In the genomic region with DNA sequence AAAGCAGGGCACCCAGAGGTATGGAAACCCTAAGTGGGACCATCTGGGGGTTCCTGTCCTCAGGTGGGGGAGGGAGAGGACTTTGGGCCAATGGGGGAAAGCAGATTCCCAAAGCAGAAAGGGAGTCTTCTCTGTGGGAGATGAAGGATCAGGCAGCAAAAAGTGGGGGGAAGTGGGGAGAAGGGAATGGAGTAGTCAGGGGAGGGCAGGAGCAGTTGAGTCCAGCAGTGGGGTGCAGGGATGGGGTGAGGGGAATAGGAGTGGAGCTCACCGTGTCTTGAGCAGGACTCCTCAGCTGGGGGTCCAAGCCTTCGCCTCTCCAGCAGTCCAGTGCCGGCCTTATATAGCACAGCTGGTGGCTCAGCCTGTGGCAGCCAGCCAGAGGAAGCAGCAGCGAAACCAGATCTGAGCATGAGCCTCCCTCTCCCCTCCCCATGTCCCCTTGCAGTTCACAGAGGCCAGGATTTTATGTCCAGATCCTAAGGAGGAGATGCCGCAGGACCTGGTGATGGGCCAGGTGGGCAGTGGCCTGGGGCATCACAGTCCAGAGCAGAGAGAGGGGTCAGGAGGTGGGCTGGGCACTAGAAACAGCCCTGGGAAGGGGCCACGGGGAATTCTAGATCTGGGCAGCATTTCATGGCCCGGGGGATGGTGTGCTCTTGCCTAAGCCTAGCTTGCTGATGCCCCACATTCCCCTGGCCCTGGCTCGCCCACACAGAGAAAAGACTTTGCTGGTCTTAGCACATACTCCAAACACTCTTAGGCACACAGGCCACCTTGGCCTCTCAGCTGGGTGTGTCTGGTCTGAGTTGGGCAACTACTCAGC, we compare ENCODE assay signal across 11 cellular contexts. TPM values are rescaled to one million over a fixed set of nuclear protein-coding genes. Genes with fewer than 3 reads are reported as not detected.
A peak's percentile ranks its signal among the peaks of the same experiment; 100 is the strongest.
DNase-seq lines count a peak whose midpoint lies in the region; ATAC-seq lines count a peak whose summit lies in the region.
"Had no signal": no experiment of that assay in that cellular context is flagged by ENCODE, and none has a peak within 500 bp of the region (broad histone marks: within the 10 kb centered on the region; RNA-seq: fewer than 3 reads in every experiment).

Gene CILP (minus strand): TSS at position 317 of the 826 bp plus-strand sequence. CDS start 1,718 bp downstream, outside the sequence.

- in situ Hi-C loops in GM23248 (cut with MboI): no loop called here

- H3K9me2 ChIP-seq in GM23248 (ENCODE audit: insufficient read depth): no peaks in the 10 kb centered on the region

- ATAC-seq in Right ventricle myocardium inferior (peak; percentile 65), sciatic nerve (peak; percentile 77), GM21825 (IDR thresholded peaks at IDR 0.05; ENCODE audit: unreplicated experiment) (no peak), HG03469 (IDR thresholded peaks at IDR 0.05; ENCODE audit: unreplicated experiment) (no peak), HG03095 (IDR thresholded peaks at IDR 0.05; ENCODE audit: unreplicated experiment) (no peak)
- ATAC-seq in activated CD4-positive, CD25-positive, alpha-beta regulatory T cell treated with anti-CD3 and anti-CD28 coated beads, Interleukin-2, amount 50 U/mL, for 24 hours: no peak

- H3K4me1 ChIP-seq in GM23248 (ENCODE audit: insufficient read depth): no peaks in the 10 kb centered on the region

- WGBS in GM23248 (ENCODE audit: low coverage in 1 of 2, low lambda C conversion rate in 2 of 2, missing lambda C conversion rate in 2 of 2), 2 experiments: 35 to 39% methylated on average over 8 of the region's 8 CpGs

- H3K79me2 ChIP-seq in GM23248 (ENCODE audit: insufficient read depth): no peaks in the 10 kb centered on the region

- H3K4me2 ChIP-seq in GM23248 (ENCODE audit: unreplicated experiment): no peak within 1 kb of the TSS

- intact Hi-C loops in Right ventricle myocardium inferior (cut with DNase I) (no loop called here), sciatic nerve (cut with DNase I) (no loop called here)

- no peaks in the 10 kb centered on the region for H4K20me1 ChIP-seq in GM23248 (ENCODE audit: insufficient read depth)

- DNase-seq in GM23248: peak; percentile 41
- DNase-seq in SHP77 (lab: John Stamatoyannopoulos, UW): peak; percentile 54 to 62
- peak; percentile 78 for DNase-seq in Right ventricle myocardium inferior (ENCODE audit: missing footprints)
- DNase-seq in sciatic nerve (ENCODE audit: low spot score): no peak
- DNase-seq: hippocampal formation, NCI-H1105, T-helper 9 cell had no signal

- H3K27me3 ChIP-seq in GM23248 (replicated peaks; ENCODE audit: insufficient read depth): no peaks in the 10 kb centered on the region; the same call in 1 of the 2 replicates

- H2AFZ ChIP-seq in GM23248: no peak within 1 kb of the TSS

- no peak within 1 kb of the TSS for H3K4me3 ChIP-seq in GM23248

- H3K9ac ChIP-seq in GM23248: no peak within 1 kb of the TSS

- H3F3A ChIP-seq in GM23248 (ENCODE audit: insufficient read depth): no peaks in the 10 kb centered on the region

- H3K36me3 ChIP-seq in GM23248 (ENCODE audit: low read depth): no peaks in the 10 kb centered on the region

- H3K9me3 ChIP-seq in GM23248 (ENCODE audit: low read depth): no peaks in the 10 kb centered on the region

- no peak within 1 kb of the TSS for H3K27ac ChIP-seq in GM23248

RNA-seq across cellular contexts. Expression of gene CILP, which starts in this region (rescaled TPM):
- under 0.01 and 0.11 TPM in 2 replicates for total RNA-seq in GM23248 (2014; rRNA removed; shearing (Covaris generic))
- 0.09 TPM in 1 of 2 replicates, not detected in the other for polyA plus RNA-seq in GM23248 (2016; fragmentation: Nextera tagmentation; extraction: Ambion mirVana)
- 15.7 TPM for total RNA-seq in Right ventricle myocardium inferior
- 37.9 TPM for total RNA-seq in sciatic nerve

Comparison
In these comparisons a context has a peak if more than half of its experiments do, and no peak if none do; other contexts are left out.
1. RNA of gene CILP (total RNA-seq): 37.9 TPM in sciatic nerve (single experiment) and 15.7 TPM in Right ventricle myocardium inferior (single experiment); under 0.01 to 0.11 TPM in GM23248; every median in the first group is over 10 times any median in the second.
2. Peak in DNase-seq in GM23248; RNA of the gene not detected or under 1 TPM.
3. ATAC-seq: peak in Right ventricle myocardium inferior (single experiment) and sciatic nerve (single experiment); none in GM21825 (single experiment), HG03469 (single experiment), HG03095 (single experiment) and activated CD4-positive, CD25-positive, alpha-beta regulatory T cell treated with anti-CD3 and anti-CD28 coated beads, Interleukin-2, amount 50 U/mL, for 24 hours (0 of 2).